10 cellular contexts compared by ENCODE assay signal in the genomic region with DNA sequence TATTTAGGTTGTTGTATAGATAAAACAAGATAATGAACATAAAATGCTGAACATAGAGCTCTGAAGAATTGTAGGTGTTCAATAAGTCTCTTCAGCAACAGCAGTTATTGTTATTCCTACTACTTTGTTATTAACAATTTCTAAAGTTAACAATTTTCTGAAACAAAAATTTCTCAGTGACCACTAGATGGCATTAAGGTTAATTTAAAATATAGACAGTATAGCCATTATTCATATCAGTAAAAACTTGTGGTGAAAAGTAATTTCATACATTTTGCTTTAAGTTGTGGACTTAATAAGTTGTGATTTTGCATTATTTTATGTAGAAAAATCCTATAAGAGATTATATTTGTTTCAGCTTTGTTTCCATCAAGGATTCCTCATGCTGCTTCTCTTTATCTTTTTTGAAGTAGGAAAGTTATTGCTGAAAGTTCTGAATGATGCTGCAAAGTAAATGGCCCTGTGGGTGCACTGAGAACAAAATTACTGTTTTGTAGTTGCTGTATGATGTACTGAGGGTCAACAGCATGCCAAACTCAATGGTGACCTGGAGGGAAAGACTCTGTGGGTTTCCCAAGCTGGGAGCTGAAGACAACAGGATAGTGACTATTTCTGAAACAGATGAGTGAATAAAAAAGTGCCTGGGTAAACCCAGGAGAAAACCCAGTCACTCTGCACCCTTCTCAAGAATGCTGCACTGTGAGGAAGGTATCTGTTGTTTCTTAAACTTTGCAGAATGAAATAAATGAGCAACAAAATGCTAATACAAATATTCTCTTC.
DNase-seq lines count a peak whose midpoint lies in the region; ATAC-seq, FAIRE-seq and TF ChIP-seq lines count a peak whose summit lies in the region.
"Had no signal": no experiment of that assay in that cellular context is flagged by ENCODE, and none has a peak within 500 bp of the region (broad histone marks: within the 10 kb centered on the region; RNA-seq: fewer than 3 reads in every experiment).

No MANE protein-coding gene starts in this region.

- ATAC-seq in HG03342 (IDR thresholded peaks at IDR 0.05; ENCODE audit: unreplicated experiment) (no peak), GM21390 (IDR thresholded peaks at IDR 0.05; ENCODE audit: unreplicated experiment) (no peak), GM21737 (IDR thresholded peaks at IDR 0.05; ENCODE audit: unreplicated experiment) (no peak)
- ATAC-seq: left lobe of liver had no signal

- FAIRE-seq in G401.6 (lab: Jason Lieb, UNC): peak; percentile 85

- DNase-seq in A172 (ENCODE audit: low spot score) (peak; percentile 9), NCI-H748 treated with DMSO at 0.1 percent for 48 hours (lab: John Stamatoyannopoulos, UW) (peak; percentile 10), fibroblast of pulmonary artery (ENCODE audit: low read depth) (peak; percentile 21), NCI-H187 (lab: John Stamatoyannopoulos, UW) (no peak)
- DNase-seq: NCI-H1436 treated with DMSO at 0.1 percent for 48 hours had no signal

- TF ChIP-seq CTCF in fibroblast of pulmonary artery (IDR thresholded peaks at IDR 0.05; ENCODE audit: low read length, missing control alignments): peak; percentile 35

- H3K4me3 ChIP-seq in fibroblast of pulmonary artery (replicated peaks; ENCODE audit: low read depth, low read length): no peak overlapping the region

Comparison
In these comparisons a context has a peak if more than half of its experiments do, and no peak if none do; other contexts are left out.
1. DNase-seq: peak in A172 (single experiment), NCI-H748 treated with DMSO at 0.1 percent for 48 hours (single experiment) and fibroblast of pulmonary artery (single experiment); none in NCI-H187 (0 of 2).